ENCODE assay signal across 8 cellular contexts in the genomic region with DNA sequence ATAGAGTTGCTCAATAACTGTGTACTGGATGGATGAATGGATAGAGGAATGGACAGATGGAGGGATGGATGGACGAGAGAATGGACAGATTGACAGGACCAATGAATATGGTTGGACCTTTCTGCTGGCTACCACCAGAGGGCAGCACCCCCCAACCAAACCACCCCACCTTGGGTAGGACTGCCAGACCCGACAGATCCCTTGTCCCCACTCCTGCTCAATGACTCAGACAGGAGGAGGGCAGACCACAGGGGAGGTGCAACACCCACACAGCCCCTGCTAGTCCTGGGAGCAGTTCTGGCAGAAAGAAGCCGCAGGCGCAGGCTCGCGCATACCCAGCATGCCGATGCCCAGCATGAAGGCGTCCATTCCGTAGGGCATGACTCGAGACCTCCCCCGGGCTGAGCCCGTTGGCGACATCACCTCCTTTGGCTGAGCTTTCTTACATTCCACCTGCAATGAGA. TPM values are rescaled to one million over a fixed set of nuclear protein-coding genes. Genes with fewer than 3 reads are reported as not detected.
DNase-seq lines count a peak whose midpoint lies in the region; ATAC-seq and TF ChIP-seq lines count a peak whose summit lies in the region.

No MANE protein-coding gene starts in this region.

- no peak overlapping the region for H3K4me3 Mint-ChIP-seq in T-helper 2 cell treated with Interferon-gamma antibody and Interleukin-4, amounts not matched to agents 5 μg/mL and 100 μg/mL, for 36 hours

- H3K27me3 ChIP-seq in right cardiac atrium (ENCODE audit: control insufficient read depth, insufficient read depth) (no peaks in the 10 kb centered on the region), sigmoid colon (peaks cover 0 to 5% (median 0%) of the 10 kb centered on the region in 3 donors)

- 55% methylated on average over 13 of the region's 13 CpGs for WGBS in right cardiac atrium
- WGBS in sigmoid colon, 2 donors, result 70 to 73% methylated on average over 13 of the region's 13 CpGs

- TF ChIP-seq POLR2A in sigmoid colon (IDR thresholded peaks at IDR 0.05), result no peak

- TF ChIP-seq CTCF in GM12801 (IDR thresholded peaks at IDR 0.05; ENCODE audit: extremely low read depth, insufficient read length) (peak; percentile 19), sigmoid colon (IDR thresholded peaks at IDR 0.05) (peak; percentile 82 to 88 (median 84))

- H3K27ac ChIP-seq in angular gyrus (ENCODE audit: low read depth, low read length) (peak overlapping the region; percentile 12), right cardiac atrium (ENCODE audit: low read length) (no peak overlapping the region), sigmoid colon (no peak overlapping the region)

- H3K4me1 ChIP-seq in right cardiac atrium (ENCODE audit: control insufficient read depth, insufficient read depth, low read length) (no peaks in the 10 kb centered on the region), sigmoid colon (peaks cover 0 to 9% (median 8%) of the 10 kb centered on the region in 4 donors)

- H3K36me3 ChIP-seq in sigmoid colon, result no peaks in the 10 kb centered on the region

- peak; percentile 86 to 89 for ATAC-seq in right cardiac atrium
- no peak for ATAC-seq in GM21619 (IDR thresholded peaks at IDR 0.05; ENCODE audit: unreplicated experiment)
- no peak for ATAC-seq in HG02981 (IDR thresholded peaks at IDR 0.05; ENCODE audit: unreplicated experiment)

- H3K9me3 Mint-ChIP-seq in T-helper 2 cell treated with Interferon-gamma antibody and Interleukin-4, amounts not matched to agents 5 μg/mL and 100 μg/mL, for 36 hours, result no peaks in the 10 kb centered on the region

- H3K27me3 Mint-ChIP-seq in T-helper 2 cell treated with Interferon-gamma antibody and Interleukin-4, amounts not matched to agents 5 μg/mL and 100 μg/mL, for 36 hours (ENCODE audit: low read depth), result peaks cover 20% of the 10 kb centered on the region

- H3K9me3 ChIP-seq in right cardiac atrium (ENCODE audit: control insufficient read depth, low read length), result no peaks in the 10 kb centered on the region
- no peaks in the 10 kb centered on the region for H3K9me3 ChIP-seq in sigmoid colon

- TF ChIP-seq EP300 in sigmoid colon (IDR thresholded peaks at IDR 0.05), result no peak

- H3K27ac Mint-ChIP-seq in T-helper 2 cell treated with Interferon-gamma antibody and Interleukin-4, amounts not matched to agents 5 μg/mL and 100 μg/mL, for 36 hours, result no peak overlapping the region

- H3K36me3 Mint-ChIP-seq in T-helper 2 cell treated with Interferon-gamma antibody and Interleukin-4, amounts not matched to agents 5 μg/mL and 100 μg/mL, for 36 hours (ENCODE audit: low read depth), result no peaks in the 10 kb centered on the region

- H3K4me3 ChIP-seq in right cardiac atrium (ENCODE audit: low read length) (no peak overlapping the region), sigmoid colon (no peak overlapping the region)

- peak; percentile 13 for DNase-seq in NCI-H1092 (lab: John Stamatoyannopoulos, UW)
- peak; percentile 74 for DNase-seq in T-helper 2 cell treated with Interferon-gamma antibody and Interleukin-4, amounts not matched to agents 5 μg/mL and 100 μg/mL, for 36 hours (ENCODE audit: low spot score)
- peak; percentile 73 to 87 (median 86) for DNase-seq in right cardiac atrium
- DNase-seq in sigmoid colon, result peak; percentile 83

- H3K4me1 Mint-ChIP-seq in T-helper 2 cell treated with Interferon-gamma antibody and Interleukin-4, amounts not matched to agents 5 μg/mL and 100 μg/mL, for 36 hours (ENCODE audit: low read depth), result no peaks in the 10 kb centered on the region

- intact Hi-C loops in right cardiac atrium (cut with DNase I), result loop anchor here in 3 of 4 donors (2.0 to 5.0 kb wide), 3 partner anchors 71 to 76 kb away; no protein-coding TSS in a partner anchor
- intact Hi-C loops in sigmoid colon (cut with DNase I), result loop anchor here (1.0 kb wide), 1 partner anchor 74 kb away; no protein-coding TSS in a partner anchor

RNA-seq across cellular contexts. Expression of a gene that starts 12.4 kb away (rescaled TPM):
- 10 to 100 TPM in 1 of 4 donors, 1 to 10 TPM in 3; 3.0 to 10.7 (median 5.1) TPM for total RNA-seq in right cardiac atrium
- polyA plus RNA-seq in right cardiac atrium, result 2.1 TPM
- total RNA-seq in sigmoid colon, result under 1 TPM in 1 of 4 donors, not detected in 3; 0.66 TPM
- 1 to 10 TPM in 2 of 3 donors, under 1 TPM in 1; 0.60 to 1.2 (median 1.2) TPM for polyA plus RNA-seq in sigmoid colon

RNA-seq across cellular contexts. Expression of a gene that starts 29.0 kb away (rescaled TPM):
- total RNA-seq in right cardiac atrium (not detected), sigmoid colon (not detected)
- polyA plus RNA-seq in right cardiac atrium (not detected), sigmoid colon (1 to 10 TPM in 1 of 3 donors, not detected in 2; 7.8 TPM)

RNA-seq across cellular contexts. Expression of a gene that starts 54.5 kb away (rescaled TPM):
- total RNA-seq in right cardiac atrium (1 to 10 TPM; 3.0 to 6.9 (median 6.2) TPM), sigmoid colon (1 to 10 TPM; 2.8 to 3.6 (median 3.2) TPM)
- polyA plus RNA-seq in right cardiac atrium (6.0 TPM), sigmoid colon (1 to 10 TPM in 1 of 3 donors, under 1 TPM in 2; 0.69 to 1.2 (median 0.92) TPM)

Comparison
In these comparisons a context has a peak if more than half of its experiments do, and no peak if none do; other contexts are left out.
1. DNase-seq: peak in every context shown above with its lines; median percentile 86 in right cardiac atrium; 83 in sigmoid colon; 74 in T-helper 2 cell treated with Interferon-gamma antibody and Interleukin-4, amounts not matched to agents 5 μg/mL and 100 μg/mL, for 36 hours; 13 in NCI-H1092.
2. ATAC-seq: peak in right cardiac atrium (2 of 2); none in GM21619 (single experiment) and HG02981 (single experiment).